In genomic region chr2:9205963-9206948, GRCh38 we compare ENCODE assay signal across 1 cellular context.
TF ChIP-seq lines count a peak whose summit lies in the region.

Gene ASAP2, plus strand, starts transcription at chr2:9206812. Its CDS starts 293 bp downstream, at chr2:9207105.

TF ChIP-seq in HepG2, 621 proteins besides CTCF, POLR2A, EP300 and RAD21 (continued from another document and continues in another):
- peak; percentile 87 for TF ChIP-seq HNRNPLL (IDR thresholded peaks at IDR 0.05; ENCODE audit: low read depth, low read length, poor library complexity, severe bottlenecking)
- TF ChIP-seq CBX2 (IDR thresholded peaks at IDR 0.05; ENCODE audit: low read depth, low read length) = no peak
- TF ChIP-seq CBX2 (CRISPR knock-in tag; IDR thresholded peaks at IDR 0.05; ENCODE audit: low read depth) = no peak
- TF ChIP-seq, protein P1, sequence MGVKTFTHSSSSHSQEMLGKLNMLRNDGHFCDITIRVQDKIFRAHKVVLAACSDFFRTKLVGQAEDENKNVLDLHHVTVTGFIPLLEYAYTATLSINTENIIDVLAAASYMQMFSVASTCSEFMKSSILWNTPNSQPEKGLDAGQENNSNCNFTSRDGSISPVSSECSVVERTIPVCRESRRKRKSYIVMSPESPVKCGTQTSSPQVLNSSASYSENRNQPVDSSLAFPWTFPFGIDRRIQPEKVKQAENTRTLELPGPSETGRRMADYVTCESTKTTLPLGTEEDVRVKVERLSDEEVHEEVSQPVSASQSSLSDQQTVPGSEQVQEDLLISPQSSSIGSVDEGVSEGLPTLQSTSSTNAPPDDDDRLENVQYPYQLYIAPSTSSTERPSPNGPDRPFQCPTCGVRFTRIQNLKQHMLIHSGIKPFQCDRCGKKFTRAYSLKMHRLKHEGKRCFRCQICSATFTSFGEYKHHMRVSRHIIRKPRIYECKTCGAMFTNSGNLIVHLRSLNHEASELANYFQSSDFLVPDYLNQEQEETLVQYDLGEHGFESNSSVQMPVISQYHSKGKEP (CRISPR knock-in tag; IDR thresholded peaks at IDR 0.05) = no peak
- peak; percentile 19; the same call in 1 of the 2 replicates for TF ChIP-seq ZNF709 (CRISPR knock-in tag; IDR thresholded peaks at IDR 0.05)
- TF ChIP-seq SOX6 (IDR thresholded peaks at IDR 0.05) = no peak
- peak; percentile 50 for TF ChIP-seq SOX6 (CRISPR knock-in tag; IDR thresholded peaks at IDR 0.05)
- no peak for TF ChIP-seq ZFP36L2 (CRISPR knock-in tag; IDR thresholded peaks at IDR 0.05)
- peak; percentile 43; the same call in 1 of the 2 replicates for TF ChIP-seq RARA (CRISPR knock-in tag; IDR thresholded peaks at IDR 0.05)
- no peak for TF ChIP-seq SIN3B (IDR thresholded peaks at IDR 0.05; ENCODE audit: low read length)
- 0 out of 2 replicates have a peak, but pooled peaks have one; percentile 28 for TF ChIP-seq MYNN (CRISPR knock-in tag; IDR thresholded peaks at IDR 0.05; ENCODE audit: low read depth)
- peak; percentile 85 for TF ChIP-seq BCL6 (CRISPR knock-in tag; IDR thresholded peaks at IDR 0.05)
- TF ChIP-seq, protein P2, sequence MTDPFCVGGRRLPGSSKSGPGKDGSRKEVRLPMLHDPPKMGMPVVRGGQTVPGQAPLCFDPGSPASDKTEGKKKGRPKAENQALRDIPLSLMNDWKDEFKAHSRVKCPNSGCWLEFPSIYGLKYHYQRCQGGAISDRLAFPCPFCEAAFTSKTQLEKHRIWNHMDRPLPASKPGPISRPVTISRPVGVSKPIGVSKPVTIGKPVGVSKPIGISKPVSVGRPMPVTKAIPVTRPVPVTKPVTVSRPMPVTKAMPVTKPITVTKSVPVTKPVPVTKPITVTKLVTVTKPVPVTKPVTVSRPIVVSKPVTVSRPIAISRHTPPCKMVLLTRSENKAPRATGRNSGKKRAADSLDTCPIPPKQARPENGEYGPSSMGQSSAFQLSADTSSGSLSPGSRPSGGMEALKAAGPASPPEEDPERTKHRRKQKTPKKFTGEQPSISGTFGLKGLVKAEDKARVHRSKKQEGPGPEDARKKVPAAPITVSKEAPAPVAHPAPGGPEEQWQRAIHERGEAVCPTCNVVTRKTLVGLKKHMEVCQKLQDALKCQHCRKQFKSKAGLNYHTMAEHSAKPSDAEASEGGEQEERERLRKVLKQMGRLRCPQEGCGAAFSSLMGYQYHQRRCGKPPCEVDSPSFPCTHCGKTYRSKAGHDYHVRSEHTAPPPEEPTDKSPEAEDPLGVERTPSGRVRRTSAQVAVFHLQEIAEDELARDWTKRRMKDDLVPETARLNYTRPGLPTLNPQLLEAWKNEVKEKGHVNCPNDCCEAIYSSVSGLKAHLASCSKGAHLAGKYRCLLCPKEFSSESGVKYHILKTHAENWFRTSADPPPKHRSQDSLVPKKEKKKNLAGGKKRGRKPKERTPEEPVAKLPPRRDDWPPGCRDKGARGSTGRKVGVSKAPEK (CRISPR knock-in tag; IDR thresholded peaks at IDR 0.05; ENCODE audit: borderline replicate concordance) = 0 out of 2 replicates have a peak, but pooled peaks have one; percentile 36
- TF ChIP-seq, protein P3, sequence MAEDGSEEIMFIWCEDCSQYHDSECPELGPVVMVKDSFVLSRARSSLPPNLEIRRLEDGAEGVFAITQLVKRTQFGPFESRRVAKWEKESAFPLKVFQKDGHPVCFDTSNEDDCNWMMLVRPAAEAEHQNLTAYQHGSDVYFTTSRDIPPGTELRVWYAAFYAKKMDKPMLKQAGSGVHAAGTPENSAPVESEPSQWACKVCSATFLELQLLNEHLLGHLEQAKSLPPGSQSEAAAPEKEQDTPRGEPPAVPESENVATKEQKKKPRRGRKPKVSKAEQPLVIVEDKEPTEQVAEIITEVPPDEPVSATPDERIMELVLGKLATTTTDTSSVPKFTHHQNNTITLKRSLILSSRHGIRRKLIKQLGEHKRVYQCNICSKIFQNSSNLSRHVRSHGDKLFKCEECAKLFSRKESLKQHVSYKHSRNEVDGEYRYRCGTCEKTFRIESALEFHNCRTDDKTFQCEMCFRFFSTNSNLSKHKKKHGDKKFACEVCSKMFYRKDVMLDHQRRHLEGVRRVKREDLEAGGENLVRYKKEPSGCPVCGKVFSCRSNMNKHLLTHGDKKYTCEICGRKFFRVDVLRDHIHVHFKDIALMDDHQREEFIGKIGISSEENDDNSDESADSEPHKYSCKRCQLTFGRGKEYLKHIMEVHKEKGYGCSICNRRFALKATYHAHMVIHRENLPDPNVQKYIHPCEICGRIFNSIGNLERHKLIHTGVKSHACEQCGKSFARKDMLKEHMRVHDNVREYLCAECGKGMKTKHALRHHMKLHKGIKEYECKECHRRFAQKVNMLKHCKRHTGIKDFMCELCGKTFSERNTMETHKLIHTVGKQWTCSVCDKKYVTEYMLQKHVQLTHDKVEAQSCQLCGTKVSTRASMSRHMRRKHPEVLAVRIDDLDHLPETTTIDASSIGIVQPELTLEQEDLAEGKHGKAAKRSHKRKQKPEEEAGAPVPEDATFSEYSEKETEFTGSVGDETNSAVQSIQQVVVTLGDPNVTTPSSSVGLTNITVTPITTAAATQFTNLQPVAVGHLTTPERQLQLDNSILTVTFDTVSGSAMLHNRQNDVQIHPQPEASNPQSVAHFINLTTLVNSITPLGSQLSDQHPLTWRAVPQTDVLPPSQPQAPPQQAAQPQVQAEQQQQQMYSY (CRISPR knock-in tag; IDR thresholded peaks at IDR 0.05) = no peak; the same call in 1 of the 2 replicates
- TF ChIP-seq ZNF160 (CRISPR knock-in tag; IDR thresholded peaks at IDR 0.05) = 0 out of 2 replicates have a peak, but pooled peaks have one; percentile 52
- no peak for TF ChIP-seq PBX3 (CRISPR knock-in tag; IDR thresholded peaks at IDR 0.05; ENCODE audit: borderline replicate concordance)
- TF ChIP-seq ZNF800 (CRISPR knock-in tag; IDR thresholded peaks at IDR 0.05) = peak; percentile 90
- peak; percentile 31; the same call in 1 of the 2 replicates for TF ChIP-seq ZNF773 (CRISPR knock-in tag; IDR thresholded peaks at IDR 0.05; ENCODE audit: borderline replicate concordance)
- 0 out of 2 replicates have a peak, but pooled peaks have one; percentile 32 for TF ChIP-seq THRA (CRISPR knock-in tag; IDR thresholded peaks at IDR 0.05; ENCODE audit: borderline replicate concordance)
- TF ChIP-seq MXI1 (IDR thresholded peaks at IDR 0.05; ENCODE audit: borderline replicate concordance, low read depth, low read length) = peak; percentile 52; the same call in 1 of the 3 replicates
- peak; percentile 96 for TF ChIP-seq XRCC5 (optimal IDR thresholded peaks at IDR 0.05; ENCODE audit: low read length)
- 0 out of 2 replicates have a peak, but pooled peaks have one; percentile 28 for TF ChIP-seq ZNF784 (CRISPR knock-in tag; IDR thresholded peaks at IDR 0.05; ENCODE audit: borderline replicate concordance)
- TF ChIP-seq MTF2 (CRISPR knock-in tag; IDR thresholded peaks at IDR 0.05; ENCODE audit: borderline replicate concordance) = peak; percentile 45; the same call in 1 of the 2 replicates
- TF ChIP-seq, protein P4, sequence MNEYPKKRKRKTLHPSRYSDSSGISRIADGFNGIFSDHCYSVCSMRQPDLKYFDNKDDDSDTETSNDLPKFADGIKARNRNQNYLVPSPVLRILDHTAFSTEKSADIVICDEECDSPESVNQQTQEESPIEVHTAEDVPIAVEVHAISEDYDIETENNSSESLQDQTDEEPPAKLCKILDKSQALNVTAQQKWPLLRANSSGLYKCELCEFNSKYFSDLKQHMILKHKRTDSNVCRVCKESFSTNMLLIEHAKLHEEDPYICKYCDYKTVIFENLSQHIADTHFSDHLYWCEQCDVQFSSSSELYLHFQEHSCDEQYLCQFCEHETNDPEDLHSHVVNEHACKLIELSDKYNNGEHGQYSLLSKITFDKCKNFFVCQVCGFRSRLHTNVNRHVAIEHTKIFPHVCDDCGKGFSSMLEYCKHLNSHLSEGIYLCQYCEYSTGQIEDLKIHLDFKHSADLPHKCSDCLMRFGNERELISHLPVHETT (CRISPR knock-in tag; conservative IDR thresholded peaks at IDR 0.05) = peak; percentile 90
- TF ChIP-seq NPAS2 (CRISPR knock-in tag; IDR thresholded peaks at IDR 0.05; ENCODE audit: borderline replicate concordance) = no peak
- peak; percentile 44; the same call in 1 of the 2 replicates for TF ChIP-seq ZNF263 (CRISPR knock-in tag; IDR thresholded peaks at IDR 0.05)
- peak; percentile 75 for TF ChIP-seq STAG1 (CRISPR knock-in tag; IDR thresholded peaks at IDR 0.05)
- TF ChIP-seq ZNF790 (CRISPR knock-in tag; IDR thresholded peaks at IDR 0.05; ENCODE audit: borderline replicate concordance) = 0 out of 2 replicates have a peak, but pooled peaks have one; percentile 18
- peak; percentile 40; the same call in 1 of the 2 replicates for TF ChIP-seq GABPA (IDR thresholded peaks at IDR 0.05; ENCODE audit: low read depth, low read length)
- TF ChIP-seq GABPA (CRISPR knock-in tag; IDR thresholded peaks at IDR 0.05; ENCODE audit: low read depth) = no peak
- 0 out of 2 replicates have a peak, but pooled peaks have one; percentile 29 for TF ChIP-seq RXRB (CRISPR knock-in tag; IDR thresholded peaks at IDR 0.05; ENCODE audit: borderline replicate concordance)
- TF ChIP-seq, protein P5, sequence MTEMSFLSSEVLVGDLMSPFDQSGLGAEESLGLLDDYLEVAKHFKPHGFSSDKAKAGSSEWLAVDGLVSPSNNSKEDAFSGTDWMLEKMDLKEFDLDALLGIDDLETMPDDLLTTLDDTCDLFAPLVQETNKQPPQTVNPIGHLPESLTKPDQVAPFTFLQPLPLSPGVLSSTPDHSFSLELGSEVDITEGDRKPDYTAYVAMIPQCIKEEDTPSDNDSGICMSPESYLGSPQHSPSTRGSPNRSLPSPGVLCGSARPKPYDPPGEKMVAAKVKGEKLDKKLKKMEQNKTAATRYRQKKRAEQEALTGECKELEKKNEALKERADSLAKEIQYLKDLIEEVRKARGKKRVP (CRISPR knock-in tag; IDR thresholded peaks at IDR 0.05) = peak in 1 of 2 experiments; percentile 24; a peak in 1 of 4 replicates
- peak; percentile 14; the same call in 1 of the 2 replicates for TF ChIP-seq ZNF367 (CRISPR knock-in tag; IDR thresholded peaks at IDR 0.05; ENCODE audit: borderline replicate concordance)
- peak; percentile 44; the same call in 1 of the 2 replicates for TF ChIP-seq NFKB2 (CRISPR knock-in tag; IDR thresholded peaks at IDR 0.05; ENCODE audit: borderline replicate concordance)
- TF ChIP-seq ZNF788 (CRISPR knock-in tag; IDR thresholded peaks at IDR 0.05; ENCODE audit: borderline replicate concordance) = peak; percentile 27; the same call in 1 of the 2 replicates
- TF ChIP-seq DPF2 (CRISPR knock-in tag; IDR thresholded peaks at IDR 0.05; ENCODE audit: borderline replicate concordance, low read depth) = no peak
- 0 out of 2 replicates have a peak, but pooled peaks have one; percentile 10 for TF ChIP-seq ZNF580 (CRISPR knock-in tag; IDR thresholded peaks at IDR 0.05; ENCODE audit: borderline replicate concordance, low read depth)
- 0 out of 2 replicates have a peak, but pooled peaks have one; percentile 46 for TF ChIP-seq MIER3 (CRISPR knock-in tag; IDR thresholded peaks at IDR 0.05; ENCODE audit: borderline replicate concordance)
- TF ChIP-seq ZNF335 (CRISPR knock-in tag; IDR thresholded peaks at IDR 0.05) = no peak
- no peak for TF ChIP-seq NFIB (CRISPR knock-in tag; IDR thresholded peaks at IDR 0.05; ENCODE audit: borderline replicate concordance)
- TF ChIP-seq KAT8 (CRISPR knock-in tag; IDR thresholded peaks at IDR 0.05) = 0 out of 2 replicates have a peak, but pooled peaks have one; percentile 23
- TF ChIP-seq, protein P6, sequence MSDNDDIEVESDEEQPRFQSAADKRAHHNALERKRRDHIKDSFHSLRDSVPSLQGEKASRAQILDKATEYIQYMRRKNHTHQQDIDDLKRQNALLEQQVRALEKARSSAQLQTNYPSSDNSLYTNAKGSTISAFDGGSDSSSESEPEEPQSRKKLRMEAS (IDR thresholded peaks at IDR 0.05) = peak; percentile 58
- TF ChIP-seq NRL (CRISPR knock-in tag; IDR thresholded peaks at IDR 0.05; ENCODE audit: borderline replicate concordance) = 0 out of 2 replicates have a peak, but pooled peaks have one; percentile 26
- TF ChIP-seq ZNF256 (CRISPR knock-in tag; conservative IDR thresholded peaks at IDR 0.05) = no peak
- TF ChIP-seq ELF3 (CRISPR knock-in tag; IDR thresholded peaks at IDR 0.05) = peak; percentile 28; the same call in 1 of the 2 replicates
- 0 out of 2 replicates have a peak, but pooled peaks have one; percentile 18 for TF ChIP-seq ISL2 (CRISPR knock-in tag; IDR thresholded peaks at IDR 0.05)
